ENCODE assay signal across 21 cellular contexts in genomic region chr3:187998611-187999010, GRCh38.
DNase-seq lines count a peak whose midpoint lies in the region; ATAC-seq and TF ChIP-seq lines count a peak whose summit lies in the region.
"Had no signal": no experiment of that assay in that cellular context is flagged by ENCODE, and none has a peak within 500 bp of the region (broad histone marks: within the 10 kb centered on the region; RNA-seq: fewer than 3 reads in every experiment).

No MANE protein-coding gene starts in this region.

- WGBS in mesendoderm (ENCODE audit: extremely low coverage, insufficient coverage, low lambda C conversion rate) = no CpG with 5 or more reads among the region's 3 CpGs

- H3K23ac ChIP-seq in mesendoderm (ENCODE audit: low read length) = no peak overlapping the region

- no peak overlapping the region for H4K5ac ChIP-seq in mesendoderm (ENCODE audit: low read length)

- H2BK5ac ChIP-seq in mesendoderm (ENCODE audit: low read length) = no peak overlapping the region

- no peaks in the 10 kb centered on the region for H3K79me1 ChIP-seq in mesendoderm (ENCODE audit: low read length)

- H2AFZ ChIP-seq in OCI-LY1 (ENCODE audit: low read length) = no peak overlapping the region

- ATAC-seq in activated T-cell treated with anti-CD3 and anti-CD28 coated beads, Interleukin-2, amount 50 U/mL, for 72 hours (replicated peaks in 1 of 2) = no peak
- no peak for ATAC-seq in activated T-cell treated with anti-CD3 and anti-CD28 coated beads, Interleukin-2, amount 50 U/mL, for 4 hours
- no peak for ATAC-seq in activated naive CD8-positive, alpha-beta T cell treated with anti-CD3 and anti-CD28 coated beads, Interleukin-2, amount 10 ng/mL, durations not matched to agents 7 days and 5 days (ENCODE audit: low read depth)
- no peak for ATAC-seq in stimulated activated effector memory CD8-positive, alpha-beta T cell treated with anti-CD3 and anti-CD28 coated beads, Interleukin-12 subunit alpha, Interleukin-12 subunit beta, amount 100 ng/mL, for 72 hours

- H3K4me1 Mint-ChIP-seq in activated T-cell treated with anti-CD3 and anti-CD28 coated beads, Interleukin-2, amount 50 U/mL, for 72 hours (ENCODE audit: low read depth) = peaks cover 69% of the 10 kb centered on the region
- H3K4me1 Mint-ChIP-seq in activated T-cell treated with anti-CD3 and anti-CD28 coated beads, Interleukin-2, amount 50 U/mL, for 4 hours (ENCODE audit: low read depth) = peaks cover 80% of the 10 kb centered on the region
- H3K4me1 Mint-ChIP-seq in activated naive CD8-positive, alpha-beta T cell treated with anti-CD3 and anti-CD28 coated beads, Interleukin-2, amount 10 ng/mL, durations not matched to agents 7 days and 5 days = peaks cover 78% of the 10 kb centered on the region
- peaks cover 76% of the 10 kb centered on the region for H3K4me1 Mint-ChIP-seq in stimulated activated effector memory CD8-positive, alpha-beta T cell treated with anti-CD3 and anti-CD28 coated beads, Interleukin-12 subunit alpha, Interleukin-12 subunit beta, amount 100 ng/mL, for 72 hours

- no peaks in the 10 kb centered on the region for H3K9me3 ChIP-seq in OCI-LY1 (ENCODE audit: low read length)

- H3K9me3 Mint-ChIP-seq in activated T-cell treated with anti-CD3 and anti-CD28 coated beads, Interleukin-2, amount 50 U/mL, for 72 hours = no peaks in the 10 kb centered on the region
- no peaks in the 10 kb centered on the region for H3K9me3 Mint-ChIP-seq in activated T-cell treated with anti-CD3 and anti-CD28 coated beads, Interleukin-2, amount 50 U/mL, for 4 hours
- H3K9me3 Mint-ChIP-seq in activated naive CD8-positive, alpha-beta T cell treated with anti-CD3 and anti-CD28 coated beads, Interleukin-2, amount 10 ng/mL, durations not matched to agents 7 days and 5 days = no peaks in the 10 kb centered on the region
- peaks cover 4% of the 10 kb centered on the region for H3K9me3 Mint-ChIP-seq in stimulated activated effector memory CD8-positive, alpha-beta T cell treated with anti-CD3 and anti-CD28 coated beads, Interleukin-12 subunit alpha, Interleukin-12 subunit beta, amount 100 ng/mL, for 72 hours

- POLR2A ChIA-PET in activated naive CD8-positive, alpha-beta T cell treated with anti-CD3 and anti-CD28 coated beads, Interleukin-2, amount 10 ng/mL, durations not matched to agents 7 days and 5 days (lab: Charles Lee) = interaction anchor here (0.9 to 3.3 kb wide), 3 partner anchors 23 to 253 kb away, joined by 3 to 27 read pairs (median 16); partner anchors contain the start of genes BCL6 and LPP

- H3F3A ChIP-seq in OCI-LY1 (ENCODE audit: insufficient read depth, low read length) = peaks cover 3% of the 10 kb centered on the region; the same call in 1 of the 2 replicates

- H4K20me1 ChIP-seq in OCI-LY1 (ENCODE audit: insufficient read depth, low read length) = no peaks in the 10 kb centered on the region

- H3K79me2 ChIP-seq in OCI-LY1 (ENCODE audit: insufficient read depth, low read length) (no peaks in the 10 kb centered on the region), mesendoderm (ENCODE audit: control insufficient read depth, insufficient read depth, low read length) (no peaks in the 10 kb centered on the region)

- no peaks in the 10 kb centered on the region for H3K27me3 Mint-ChIP-seq in activated T-cell treated with anti-CD3 and anti-CD28 coated beads, Interleukin-2, amount 50 U/mL, for 72 hours (ENCODE audit: low read depth)
- no peaks in the 10 kb centered on the region for H3K27me3 Mint-ChIP-seq in activated T-cell treated with anti-CD3 and anti-CD28 coated beads, Interleukin-2, amount 50 U/mL, for 4 hours (ENCODE audit: low read depth)
- H3K27me3 Mint-ChIP-seq in activated naive CD8-positive, alpha-beta T cell treated with anti-CD3 and anti-CD28 coated beads, Interleukin-2, amount 10 ng/mL, durations not matched to agents 7 days and 5 days = no peaks in the 10 kb centered on the region

- TF ChIP-seq CTCF in OCI-LY1 (IDR thresholded peaks at IDR 0.05; ENCODE audit: low read length) = no peak

- no peaks in the 10 kb centered on the region for H3K27me3 ChIP-seq in OCI-LY1 (ENCODE audit: insufficient read depth, low read length)
- H3K27me3 ChIP-seq in mesendoderm (ENCODE audit: insufficient read depth, low read length, poor library complexity) = no peaks in the 10 kb centered on the region

- no peak overlapping the region for H3K4ac ChIP-seq in mesendoderm (ENCODE audit: low read depth, low read length)

- H3K4me2 ChIP-seq in OCI-LY1 (ENCODE audit: low read length) (peak overlapping the region; percentile 67), mesendoderm (ENCODE audit: low read length) (no peak overlapping the region)

- H3K27ac Mint-ChIP-seq in activated T-cell treated with anti-CD3 and anti-CD28 coated beads, Interleukin-2, amount 50 U/mL, for 72 hours = peak overlapping the region; percentile 61
- H3K27ac Mint-ChIP-seq in activated naive CD8-positive, alpha-beta T cell treated with anti-CD3 and anti-CD28 coated beads, Interleukin-2, amount 10 ng/mL, durations not matched to agents 7 days and 5 days = peak overlapping the region; percentile 81
- peak overlapping the region; percentile 50 for H3K27ac Mint-ChIP-seq in stimulated activated effector memory CD8-positive, alpha-beta T cell treated with anti-CD3 and anti-CD28 coated beads, Interleukin-12 subunit alpha, Interleukin-12 subunit beta, amount 100 ng/mL, for 72 hours
- H3K27ac Mint-ChIP-seq: CD14-positive monocyte had no signal

- H3K9me2 ChIP-seq in OCI-LY1 (ENCODE audit: low read depth, low read length) = no peaks in the 10 kb centered on the region

- no peak overlapping the region for H2BK15ac ChIP-seq in mesendoderm (replicated peaks; ENCODE audit: low read depth)

- no peak overlapping the region for H3K56ac ChIP-seq in mesendoderm (ENCODE audit: low read length)

- H3K9ac ChIP-seq in OCI-LY1 (ENCODE audit: low read length) (peak overlapping the region; percentile 75), mesendoderm (ENCODE audit: low read length) (no peak overlapping the region)

- H3K4me3 ChIP-seq in OCI-LY1 (ENCODE audit: low read depth, low read length, poor library complexity, severe bottlenecking) (peak overlapping the region; percentile 19), mesendoderm (ENCODE audit: low read length) (no peak overlapping the region)

- H3K4me1 ChIP-seq in OCI-LY1 (ENCODE audit: insufficient read depth, low read length, severe bottlenecking) (peaks cover 100% of the 10 kb centered on the region), mesendoderm (ENCODE audit: control insufficient read depth, low read depth, low read length) (no peaks in the 10 kb centered on the region)

- no peak overlapping the region for H4K8ac ChIP-seq in mesendoderm (ENCODE audit: low read depth, low read length)

- no peak for DNase-seq in activated T-cell treated with anti-CD3 and anti-CD28 coated beads, Interleukin-2, amount 50 U/mL, for 72 hours
- DNase-seq in activated T-cell treated with anti-CD3 and anti-CD28 coated beads, Interleukin-2, amount 50 U/mL, for 4 hours = no peak
- DNase-seq in activated naive CD8-positive, alpha-beta T cell treated with anti-CD3 and anti-CD28 coated beads, Interleukin-2, amount 10 ng/mL, durations not matched to agents 7 days and 5 days = no peak
- DNase-seq in stimulated activated effector memory CD8-positive, alpha-beta T cell treated with anti-CD3 and anti-CD28 coated beads, Interleukin-12 subunit alpha, Interleukin-12 subunit beta, amount 100 ng/mL, for 72 hours (ENCODE audit: low spot score in 2 of 2) = no peak
- DNase-seq in mesendoderm (no peak), AG20443 (ENCODE audit: low spot score) (no peak), C1 segment of cervical spinal cord (lab: John Stamatoyannopoulos, UW) (no peak)
- DNase-seq: activated CD4-positive, alpha-beta T cell treated with anti-CD3 and anti-CD28 coated beads for 1 hour; activated gamma-delta T cell; amniotic stem cell; effector CD8-positive, alpha-beta T cell; erythroblast; GDM1; head of caudate nucleus; MM.1S; NCI-H2081 treated with DMSO at 0.1 percent for 48 hours; OCI-M1; stimulated activated CD4-positive, alpha-beta T cell treated with anti-CD3 and anti-CD28 coated beads, Interleukin-1b, Interleukin-23, amount 100 ng/mL, for 48 hours; substantia nigra had no signal

- H3K27ac ChIP-seq in OCI-LY1 (ENCODE audit: low read depth, low read length, poor library complexity, severe bottlenecking) = peak overlapping the region; percentile 98
- H3K27ac ChIP-seq in mesendoderm (ENCODE audit: low read depth, low read length) = no peak overlapping the region

- H3K36me3 Mint-ChIP-seq in activated T-cell treated with anti-CD3 and anti-CD28 coated beads, Interleukin-2, amount 50 U/mL, for 72 hours (ENCODE audit: insufficient read depth in 2 of 2) = no peaks in the 10 kb centered on the region
- no peaks in the 10 kb centered on the region for H3K36me3 Mint-ChIP-seq in activated T-cell treated with anti-CD3 and anti-CD28 coated beads, Interleukin-2, amount 50 U/mL, for 4 hours (ENCODE audit: insufficient read depth)
- H3K36me3 Mint-ChIP-seq in activated naive CD8-positive, alpha-beta T cell treated with anti-CD3 and anti-CD28 coated beads, Interleukin-2, amount 10 ng/mL, durations not matched to agents 7 days and 5 days = peaks cover 29% of the 10 kb centered on the region
- no peaks in the 10 kb centered on the region for H3K36me3 Mint-ChIP-seq in stimulated activated effector memory CD8-positive, alpha-beta T cell treated with anti-CD3 and anti-CD28 coated beads, Interleukin-12 subunit alpha, Interleukin-12 subunit beta, amount 100 ng/mL, for 72 hours
- H3K36me3 Mint-ChIP-seq: CD14-positive monocyte had no signal

- H3K36me3 ChIP-seq in OCI-LY1 (ENCODE audit: insufficient read depth, low read length) (no peaks in the 10 kb centered on the region), mesendoderm (ENCODE audit: control insufficient read depth, insufficient read depth, low read length) (no peaks in the 10 kb centered on the region)

- peak overlapping the region in 1 of 2 donors; percentile 46 for H3K4me3 Mint-ChIP-seq in activated T-cell treated with anti-CD3 and anti-CD28 coated beads, Interleukin-2, amount 50 U/mL, for 72 hours
- no peak overlapping the region for H3K4me3 Mint-ChIP-seq in activated T-cell treated with anti-CD3 and anti-CD28 coated beads, Interleukin-2, amount 50 U/mL, for 4 hours
- peak overlapping the region; percentile 30 for H3K4me3 Mint-ChIP-seq in activated naive CD8-positive, alpha-beta T cell treated with anti-CD3 and anti-CD28 coated beads, Interleukin-2, amount 10 ng/mL, durations not matched to agents 7 days and 5 days
- no peak overlapping the region for H3K4me3 Mint-ChIP-seq in stimulated activated effector memory CD8-positive, alpha-beta T cell treated with anti-CD3 and anti-CD28 coated beads, Interleukin-12 subunit alpha, Interleukin-12 subunit beta, amount 100 ng/mL, for 72 hours
- H3K4me3 Mint-ChIP-seq: CD14-positive monocyte had no signal

- H2AK5ac ChIP-seq in mesendoderm (ENCODE audit: low read length) = no peak overlapping the region

- H2BK120ac ChIP-seq in mesendoderm (ENCODE audit: low read depth, low read length) = no peak overlapping the region

- H3K18ac ChIP-seq in mesendoderm (ENCODE audit: low read length) = no peak overlapping the region
